Comparison of ENCODE assay signal across 8 cellular contexts in the genomic region with DNA sequence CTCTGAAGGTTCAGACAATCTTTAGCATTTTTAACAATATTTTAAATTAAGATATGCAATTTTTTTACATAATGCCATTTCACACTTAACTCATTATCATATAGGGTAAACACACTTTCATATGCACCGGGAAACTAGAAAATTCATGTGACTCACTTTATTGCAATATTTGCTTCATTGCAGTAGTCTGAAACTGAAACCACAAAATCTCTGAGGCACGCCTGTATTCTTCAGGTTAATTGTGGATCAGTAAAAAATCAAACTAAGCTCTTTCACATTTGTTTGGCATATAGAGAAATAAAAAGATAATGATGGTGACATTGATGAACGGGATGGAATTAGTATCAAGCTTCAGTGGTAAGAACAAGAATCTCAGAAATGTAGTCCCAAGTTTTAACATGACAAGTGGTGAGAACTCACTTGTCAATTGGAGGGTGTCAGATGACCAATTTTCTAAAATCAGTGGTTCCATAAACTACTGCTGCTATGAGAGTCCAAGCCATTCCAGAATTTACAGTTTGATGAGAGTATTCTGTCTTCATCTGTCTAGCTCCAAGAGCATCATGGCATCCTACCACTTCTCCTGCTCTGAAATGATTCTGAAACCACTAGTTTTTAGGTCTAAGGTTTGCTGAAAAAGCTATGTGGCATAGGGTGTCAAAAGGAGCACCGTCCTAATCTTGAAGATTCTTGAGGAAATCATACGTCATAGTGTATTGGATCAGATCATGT.
A peak's percentile ranks its signal among the peaks of the same experiment; 100 is the strongest.
DNase-seq lines count a peak whose midpoint lies in the region; ATAC-seq, FAIRE-seq and TF ChIP-seq lines count a peak whose summit lies in the region.

No MANE protein-coding gene starts in this region.

- H3K79me2 ChIP-seq in HepG2 (ENCODE audit: insufficient read depth, low read length) = no peaks in the 10 kb centered on the region
- H3K79me2 ChIP-seq in PC-9 (ENCODE audit: low read depth) = no peaks in the 10 kb centered on the region

- peaks cover 0 to 37% (median 3%) of the 10 kb centered on the region in 5 donors for H3K36me3 Mint-ChIP-seq in naive thymus-derived CD4-positive, alpha-beta T cell

- no peaks in the 10 kb centered on the region for H3K9me2 ChIP-seq in PC-9 (ENCODE audit: insufficient read depth)

- intact Hi-C loops in naive thymus-derived CD4-positive, alpha-beta T cell (cut with micrococcal nuclease) = loop anchor here (1.0 to 10.0 kb wide), 7 partner anchors 10 to 307 kb away; no protein-coding TSS in a partner anchor
- intact Hi-C loops in HepG2 (cut with micrococcal nuclease; ENCODE audit: unreplicated experiment) (no loop called here), PC-9 (cut with micrococcal nuclease; ENCODE audit: unreplicated experiment) (no loop called here)

- no peak overlapping the region for H3K4me2 ChIP-seq in HepG2 (ENCODE audit: low read depth, low read length)
- H3K4me2 ChIP-seq in PC-9 = no peak overlapping the region

- no peak for FAIRE-seq in HepG2 (lab: Jason Lieb, UNC)

- in situ Hi-C loops in HepG2 (cut with HindIII; ENCODE audit: extremely low pct_ligation_motif_present, low pct_unique_long_range_greater_than_20kb) = no loop called here

- no peaks in the 10 kb centered on the region for H3F3A ChIP-seq in PC-9 (ENCODE audit: insufficient read depth, low read depth)

- no peaks in the 10 kb centered on the region for H3K9me3 ChIP-seq in naive thymus-derived CD4-positive, alpha-beta T cell (ENCODE audit: control insufficient read depth in 2 of 3, low read length in 3 of 3)
- H3K9me3 ChIP-seq in HepG2 (ENCODE audit: low read length) = no peaks in the 10 kb centered on the region
- no peaks in the 10 kb centered on the region for H3K9me3 ChIP-seq in PC-9 (ENCODE audit: insufficient read depth, low read depth)

- peak overlapping the region; percentile 55 for H3K27ac ChIP-seq in naive thymus-derived CD4-positive, alpha-beta T cell (ENCODE audit: low read depth, low read length)
- H3K27ac ChIP-seq in HepG2 (ENCODE audit: extremely low read length, insufficient read depth, low read length) = no peak overlapping the region
- no peak overlapping the region for H3K27ac ChIP-seq in PC-9

- POLR2A ChIA-PET in naive thymus-derived CD4-positive, alpha-beta T cell (lab: Charles Lee) = interaction anchor here (1.0 to 2.9 kb wide), 4 partner anchors 9 to 23 kb away, joined by 3 to 17 read pairs (median 5); no protein-coding TSS in a partner anchor
- POLR2A ChIA-PET in HepG2 (lab: Yijun Ruan, JAX) (no interaction called here), PC-9 (lab: Charles Lee; ENCODE audit: unreplicated experiment) (no interaction called here)

- no peaks in the 10 kb centered on the region for H3K9me3 Mint-ChIP-seq in naive thymus-derived CD4-positive, alpha-beta T cell

- H3K4me3 Mint-ChIP-seq in naive thymus-derived CD4-positive, alpha-beta T cell = peak overlapping the region; percentile 51 to 91 (median 81)

- no peak overlapping the region for H3K9ac ChIP-seq in HepG2 (ENCODE audit: insufficient read depth, low read depth, low read length)

- DNase-seq in RPMI7951 (ENCODE audit: low read depth) = peak; percentile 20
- peak in 3 of 9 donors; percentile 20 to 30 (median 25) for DNase-seq in naive thymus-derived CD4-positive, alpha-beta T cell
- no peak for DNase-seq in HepG2 (ENCODE audit: low spot score)
- DNase-seq in NCI-H2196 (lab: John Stamatoyannopoulos, UW; ENCODE audit: unreplicated experiment) = no peak
- no peak for DNase-seq in PC-9
- no peak for DNase-seq in OCI-M2 (lab: John Stamatoyannopoulos, UW; ENCODE audit: unreplicated experiment)

- H3K27ac Mint-ChIP-seq in naive thymus-derived CD4-positive, alpha-beta T cell = peak overlapping the region; percentile 48 to 87 (median 82)

- H3K4me1 ChIP-seq in naive thymus-derived CD4-positive, alpha-beta T cell (ENCODE audit: control insufficient read depth in 2 of 2, insufficient read depth in 2 of 2, low read length in 2 of 2) = peaks cover 0 to 19% of the 10 kb centered on the region in 2 donors
- H3K4me1 ChIP-seq in HepG2 (ENCODE audit: insufficient read depth, low read length) = no peaks in the 10 kb centered on the region
- H3K4me1 ChIP-seq in PC-9 (replicated peaks; ENCODE audit: insufficient read depth) = no peaks in the 10 kb centered on the region

- H3K4me1 Mint-ChIP-seq in naive thymus-derived CD4-positive, alpha-beta T cell = peaks cover 33 to 83% (median 76%) of the 10 kb centered on the region in 7 donors

- H4K20me1 ChIP-seq in HepG2 (ENCODE audit: insufficient read depth, low read length) = no peaks in the 10 kb centered on the region
- H4K20me1 ChIP-seq in PC-9 (ENCODE audit: insufficient read depth) = no peaks in the 10 kb centered on the region

- no peaks in the 10 kb centered on the region for H3K27me3 Mint-ChIP-seq in naive thymus-derived CD4-positive, alpha-beta T cell

- no peaks in the 10 kb centered on the region for H3K27me3 ChIP-seq in naive thymus-derived CD4-positive, alpha-beta T cell (ENCODE audit: control insufficient read depth in 2 of 2, insufficient read depth in 2 of 2, low read length in 2 of 2)
- no peaks in the 10 kb centered on the region for H3K27me3 ChIP-seq in HepG2 (ENCODE audit: control insufficient read depth in 1 of 2, insufficient read depth in 2 of 2, low read length in 2 of 2)
- H3K27me3 ChIP-seq in PC-9 (ENCODE audit: insufficient read depth, low read depth) = no peaks in the 10 kb centered on the region

- BruUV-seq in HepG2 (replicated peaks; lab: Mats Ljungman, UMichigan) (no TSS peak), PC-9 (replicated peaks; lab: Mats Ljungman, UMichigan) (no TSS peak)

- peak overlapping the region; percentile 26 for H3K4me3 ChIP-seq in naive thymus-derived CD4-positive, alpha-beta T cell (ENCODE audit: low read length)
- H3K4me3 ChIP-seq in HepG2 (replicated peaks in 1 of 3; ENCODE audit: insufficient read depth in 1 of 3, low read depth in 2 of 3, low read length in 3 of 3) (no peak overlapping the region), PC-9 (no peak overlapping the region)

- 77% methylated on average over 5 of the region's 5 CpGs for WGBS in HepG2 (ENCODE audit: low lambda C conversion rate)

- TF ChIP-seq EP300 in HepG2 (IDR thresholded peaks at IDR 0.05; ENCODE audit: low read depth in 2 of 2, low read length in 2 of 2) = no peak
- no peak for TF ChIP-seq EP300 in HepG2 (CRISPR knock-in tag; IDR thresholded peaks at IDR 0.05; ENCODE audit: borderline replicate concordance)

- TF ChIP-seq CTCF in HepG2 (CRISPR knock-in tag; IDR thresholded peaks at IDR 0.05) (no peak), PC-9 (conservative IDR thresholded peaks at IDR 0.05) (no peak)

- TF ChIP-seq RAD21 in HepG2 (CRISPR knock-in tag; IDR thresholded peaks at IDR 0.05) = no peak

- peak; percentile 36 for ATAC-seq in GM19025 (IDR thresholded peaks at IDR 0.05; ENCODE audit: low read depth, unreplicated experiment)
- ATAC-seq in HG02884 (IDR thresholded peaks at IDR 0.05; ENCODE audit: unreplicated experiment) = peak; percentile 52
- ATAC-seq in naive thymus-derived CD4-positive, alpha-beta T cell = peak; percentile 62
- ATAC-seq in HepG2 = no peak

- no peak for TF ChIP-seq POLR2A in HepG2 (IDR thresholded peaks at IDR 0.05; ENCODE audit: insufficient read depth in 1 of 2, low read depth in 2 of 2, low read length in 2 of 2)

- no peaks in the 10 kb centered on the region for H3K36me3 ChIP-seq in naive thymus-derived CD4-positive, alpha-beta T cell (ENCODE audit: control insufficient read depth in 2 of 3, insufficient read depth in 3 of 3, low read length in 3 of 3)
- H3K36me3 ChIP-seq in HepG2 (replicated peaks in 1 of 2; ENCODE audit: control insufficient read depth in 1 of 2, insufficient read depth in 2 of 2, low read length in 2 of 2) (no peaks in the 10 kb centered on the region), PC-9 (ENCODE audit: low read depth) (no peaks in the 10 kb centered on the region)

- no peak overlapping the region for H2AFZ ChIP-seq in HepG2 (ENCODE audit: low read length)
- H2AFZ ChIP-seq in PC-9 = no peak overlapping the region

- CTCF ChIA-PET in naive thymus-derived CD4-positive, alpha-beta T cell (lab: Charles Lee) = interaction anchor here (0.6 to 1.7 kb wide), 5 partner anchors 9 to 195 kb away, joined by 3 to 6 read pairs (median 4); no protein-coding TSS in a partner anchor
- CTCF ChIA-PET in HepG2 (lab: Yijun Ruan, JAX; ENCODE audit: low intra/inter-chr PET ratio, low total read pairs) (no interaction called here), PC-9 (lab: Charles Lee) (no interaction called here)

TF ChIP-seq in HepG2, 621 proteins besides CTCF, POLR2A, EP300 and RAD21:
- TF ChIP-seq ATF7-NPFF (CRISPR knock-in tag; IDR thresholded peaks at IDR 0.05; ENCODE audit: low read depth) (no peak), ZNF431 (CRISPR knock-in tag; IDR thresholded peaks at IDR 0.05; ENCODE audit: borderline replicate concordance, low read depth) (no peak), PTBP1 (IDR thresholded peaks at IDR 0.05; ENCODE audit: low read depth, low read length, poor library complexity, severe bottlenecking) (no peak)
- TF ChIP-seq, protein P1, sequence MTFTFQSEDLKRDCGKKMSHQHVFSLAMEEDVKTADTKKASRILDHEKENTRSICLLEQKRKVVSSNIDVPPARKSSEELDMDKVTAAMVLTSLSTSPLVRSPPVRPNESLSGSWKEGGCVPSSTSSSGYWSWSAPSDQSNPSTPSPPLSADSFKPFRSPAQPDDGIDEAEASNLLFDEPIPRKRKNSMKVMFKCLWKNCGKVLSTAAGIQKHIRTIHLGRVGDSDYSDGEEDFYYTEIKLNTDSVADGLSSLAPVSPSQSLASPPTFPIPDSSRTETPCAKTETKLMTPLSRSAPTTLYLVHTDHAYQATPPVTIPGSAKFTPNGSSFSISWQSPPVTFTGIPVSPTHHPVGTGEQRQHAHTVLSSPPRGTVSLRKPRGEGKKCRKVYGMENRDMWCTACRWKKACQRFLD (CRISPR knock-in tag; IDR thresholded peaks at IDR 0.05; ENCODE audit: borderline replicate concordance) = no peak
TF ChIP-seq in HepG2: peak in this region for 0.

Comparison
In these comparisons a context has a peak if more than half of its experiments do, and no peak if none do; other contexts are left out.
1. intact Hi-C loops: an anchor here in naive thymus-derived CD4-positive, alpha-beta T cell (1.0 to 10.0 kb wide); none called in HepG2 and PC-9.